ENCODE assay signal across 8 cellular contexts in the genomic region with DNA sequence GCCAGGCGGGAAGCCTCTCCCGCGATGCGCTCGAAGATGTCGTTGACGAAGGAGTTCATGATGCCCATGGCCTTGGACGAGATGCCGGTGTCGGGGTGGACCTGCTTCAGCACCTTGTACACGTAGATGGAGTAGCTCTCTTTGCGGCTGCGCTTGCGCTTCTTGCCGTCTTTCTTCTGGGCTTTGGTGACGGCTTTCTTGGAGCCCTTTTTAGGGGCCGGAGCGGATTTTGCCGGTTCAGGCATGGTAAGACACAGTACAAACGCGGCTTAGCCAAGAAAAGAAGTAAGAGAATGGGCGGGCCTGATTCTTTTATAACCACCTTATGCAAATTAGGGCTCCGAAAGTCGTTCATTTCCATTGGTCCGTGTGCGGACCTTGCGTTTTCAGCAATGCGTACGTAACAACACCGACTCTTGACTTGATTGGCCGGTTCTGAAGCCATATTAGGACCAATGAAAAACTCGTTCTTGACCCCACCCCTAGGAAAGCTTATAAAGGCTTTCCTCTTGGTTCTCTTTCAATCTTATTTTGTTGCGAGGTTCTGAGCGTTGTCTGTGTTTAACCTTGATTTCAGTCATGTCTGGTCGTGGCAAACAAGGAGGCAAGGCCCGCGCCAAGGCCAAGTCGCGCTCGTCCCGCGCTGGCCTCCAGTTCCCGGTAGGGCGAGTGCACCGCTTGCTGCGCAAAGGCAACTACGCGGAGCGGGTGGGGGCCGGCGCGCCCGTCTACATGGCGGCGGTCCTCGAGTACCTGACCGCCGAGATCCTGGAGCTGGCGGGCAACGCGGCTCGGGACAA. TPM values are rescaled to one million over a fixed set of nuclear protein-coding genes. Genes with fewer than 3 reads are reported as not detected.
DNase-seq lines count a peak whose midpoint lies in the region; ATAC-seq, FAIRE-seq and TF ChIP-seq lines count a peak whose summit lies in the region.

No MANE protein-coding gene starts in this region.

- BruUV-seq in HepG2 (replicated peaks; lab: Mats Ljungman, UMichigan), result TSS peak; percentile 95

- no peaks in the 10 kb centered on the region for H3K36me3 ChIP-seq in HepG2 (replicated peaks in 1 of 2; ENCODE audit: control insufficient read depth in 1 of 2, insufficient read depth in 2 of 2, low read length in 2 of 2)

- intact Hi-C loops in HepG2 (cut with micrococcal nuclease; ENCODE audit: unreplicated experiment), result no loop called here

- peak overlapping the region; percentile 95 for H3K27ac ChIP-seq in HepG2 (ENCODE audit: extremely low read length, insufficient read depth, low read length)

- H3K4me3 ChIP-seq in HepG2 (replicated peaks in 1 of 3; ENCODE audit: insufficient read depth in 1 of 3, low read depth in 2 of 3, low read length in 3 of 3), result peak overlapping the region; percentile 64 to 76 (median 68); a peak in 5 of 6 replicates

- H3K4me3 Mint-ChIP-seq in activated CD4-positive, alpha-beta T cell treated with anti-CD3 and anti-CD28 coated beads, Interleukin-2, amount 10 ng/mL, durations not matched to agents 7 days and 5 days, result no peak overlapping the region

- no peak overlapping the region for H3K27ac Mint-ChIP-seq in activated CD4-positive, alpha-beta T cell treated with anti-CD3 and anti-CD28 coated beads, Interleukin-2, amount 10 ng/mL, durations not matched to agents 7 days and 5 days

- H3K4me1 Mint-ChIP-seq in activated CD4-positive, alpha-beta T cell treated with anti-CD3 and anti-CD28 coated beads, Interleukin-2, amount 10 ng/mL, durations not matched to agents 7 days and 5 days, result peaks cover 17% of the 10 kb centered on the region

- peak; percentile 53 for ATAC-seq in GM19372 (IDR thresholded peaks at IDR 0.05; ENCODE audit: low read depth, unreplicated experiment)
- ATAC-seq in HG03520 (IDR thresholded peaks at IDR 0.05; ENCODE audit: unreplicated experiment), result peak; percentile 50
- peak; percentile 70 for ATAC-seq in HepG2

- no peaks in the 10 kb centered on the region for H3K9me3 Mint-ChIP-seq in activated CD4-positive, alpha-beta T cell treated with anti-CD3 and anti-CD28 coated beads, Interleukin-2, amount 10 ng/mL, durations not matched to agents 7 days and 5 days

- H3K79me2 ChIP-seq in HepG2 (ENCODE audit: insufficient read depth, low read length), result peaks cover 3% of the 10 kb centered on the region

- H3K4me2 ChIP-seq in HepG2 (ENCODE audit: low read depth, low read length), result peak overlapping the region; percentile 98

- H3K4me1 ChIP-seq in HepG2 (ENCODE audit: insufficient read depth, low read length), result peaks cover 45% of the 10 kb centered on the region

- H3K9me3 ChIP-seq in HepG2 (ENCODE audit: low read length), result no peaks in the 10 kb centered on the region

- no peak for TF ChIP-seq CTCF in HepG2 (CRISPR knock-in tag; IDR thresholded peaks at IDR 0.05)

- H3K27me3 Mint-ChIP-seq in activated CD4-positive, alpha-beta T cell treated with anti-CD3 and anti-CD28 coated beads, Interleukin-2, amount 10 ng/mL, durations not matched to agents 7 days and 5 days, result no peaks in the 10 kb centered on the region

- DNase-seq in C1 segment of cervical spinal cord (lab: John Stamatoyannopoulos, UW), result peak; percentile 61 to 99 (median 88)
- peak; percentile 100 for DNase-seq in NCI-H526 treated with DMSO at 0.1 percent for 48 hours (lab: John Stamatoyannopoulos, UW)
- peak; percentile 94 for DNase-seq in activated CD4-positive, alpha-beta T cell treated with anti-CD3 and anti-CD28 coated beads, Interleukin-2, amount 10 ng/mL, durations not matched to agents 7 days and 5 days
- peak; percentile 99 for DNase-seq in dermis microvascular lymphatic vessel endothelial cell (ENCODE audit: low read depth in 2 of 2)
- peak; percentile 99 for DNase-seq in HepG2 (ENCODE audit: low spot score)
- peak; percentile 84 to 85 for DNase-seq in stimulated activated CD4-positive, alpha-beta T cell treated with anti-CD3 and anti-CD28 coated beads, Interleukin-2, amount 100 ng/mL, for 48 hours

- TF ChIP-seq POLR2A in HepG2 (IDR thresholded peaks at IDR 0.05; ENCODE audit: insufficient read depth in 1 of 2, low read depth in 2 of 2, low read length in 2 of 2), result peak; percentile 81 to 95

- CTCF ChIA-PET in activated CD4-positive, alpha-beta T cell treated with anti-CD3 and anti-CD28 coated beads, Interleukin-2, amount 10 ng/mL, durations not matched to agents 7 days and 5 days (lab: Charles Lee), result interaction anchor here (1.2 to 1.6 kb wide), 3 partner anchors 9 to 37 kb away, joined by 4 to 6 read pairs (median 6); no protein-coding TSS in a partner anchor
- CTCF ChIA-PET in HepG2 (lab: Yijun Ruan, JAX; ENCODE audit: low intra/inter-chr PET ratio, low total read pairs), result no interaction called here

- POLR2A ChIA-PET in activated CD4-positive, alpha-beta T cell treated with anti-CD3 and anti-CD28 coated beads, Interleukin-2, amount 10 ng/mL, durations not matched to agents 7 days and 5 days (lab: Charles Lee), result interaction anchor here (0.5 to 4.2 kb wide), 17 partner anchors 13 to 681 kb away, joined by 3 to 31 read pairs (median 4); a partner anchor contains a TSS
- POLR2A ChIA-PET in HepG2 (lab: Yijun Ruan, JAX), result interaction anchor here (1.0 to 5.4 kb wide), 20 partner anchors 9 to 300 kb away, joined by 3 to 74 read pairs (median 8); a partner anchor contains a TSS

- WGBS in HepG2 (ENCODE audit: low lambda C conversion rate), result under 1% methylated on average over 27 of the region's 62 CpGs

- in situ Hi-C loops in HepG2 (cut with HindIII; ENCODE audit: extremely low pct_ligation_motif_present, low pct_unique_long_range_greater_than_20kb), result no loop called here

- H3K36me3 Mint-ChIP-seq in activated CD4-positive, alpha-beta T cell treated with anti-CD3 and anti-CD28 coated beads, Interleukin-2, amount 10 ng/mL, durations not matched to agents 7 days and 5 days (ENCODE audit: low read depth), result no peaks in the 10 kb centered on the region

- no peaks in the 10 kb centered on the region; a peak in 1 of 5 replicates for H3K27me3 ChIP-seq in HepG2 (ENCODE audit: control insufficient read depth in 1 of 2, insufficient read depth in 2 of 2, low read length in 2 of 2)

- no peak for TF ChIP-seq RAD21 in HepG2 (CRISPR knock-in tag; IDR thresholded peaks at IDR 0.05)

- no peaks in the 10 kb centered on the region for H4K20me1 ChIP-seq in HepG2 (ENCODE audit: insufficient read depth, low read length)

- no peak for TF ChIP-seq EP300 in HepG2 (IDR thresholded peaks at IDR 0.05; ENCODE audit: low read depth in 2 of 2, low read length in 2 of 2)
- 0 out of 2 replicates have a peak, but pooled peaks have one; percentile 7 for TF ChIP-seq EP300 in HepG2 (CRISPR knock-in tag; IDR thresholded peaks at IDR 0.05; ENCODE audit: borderline replicate concordance)

- peak overlapping the region; percentile 87 for H3K9ac ChIP-seq in HepG2 (ENCODE audit: insufficient read depth, low read depth, low read length)

- H2AFZ ChIP-seq in HepG2 (ENCODE audit: low read length), result no peak overlapping the region

- peak; percentile 96 for FAIRE-seq in HepG2 (lab: Jason Lieb, UNC)

RNA-seq across cellular contexts. Expression of a gene that starts 12.8 kb away (rescaled TPM):
- 10 to 100 TPM; 20.3 to 20.6 TPM for total RNA-seq in activated CD4-positive, alpha-beta T cell treated with anti-CD3 and anti-CD28 coated beads, Interleukin-2, amount 10 ng/mL, durations not matched to agents 7 days and 5 days
- total RNA-seq in dermis microvascular lymphatic vessel endothelial cell (6.0 and 8.1 TPM in 2 replicates), HepG2 (2016; rRNA removed; fragmentation: Illumina TruSeq; extraction: Trizol) (3.1 and 4.2 TPM in 2 replicates)
- total RNA-seq in HepG2 (2016; cell fraction: cytosol; rRNA removed; fragmentation: Illumina TruSeq; extraction: Trizol; ENCODE audit: low read depth), result 2.1 and 2.4 TPM in 2 replicates
- 3.6 and 3.9 TPM in 2 replicates for total RNA-seq in HepG2 (2016; cell fraction: insoluble cytoplasmic fraction; rRNA removed; fragmentation: Illumina TruSeq; extraction: Trizol)
- total RNA-seq in HepG2 (2016; cell fraction: membrane; rRNA removed; fragmentation: Illumina TruSeq; extraction: Trizol), result 2.0 and 2.7 TPM in 2 replicates
- 3.2 and 3.5 TPM in 2 replicates for total RNA-seq in HepG2 (2016; cell fraction: nucleus; rRNA removed; fragmentation: Illumina TruSeq; extraction: Trizol)
- polyA plus RNA-seq in HepG2 (2011; rRNA removed), result 2.9 and 3.2 TPM in 2 replicates
- 2.9 and 4.8 TPM in 2 replicates for polyA plus RNA-seq in HepG2 (2011; cell fraction: cytosol; rRNA removed)
- 8.1 and 8.9 TPM in 2 replicates for polyA plus RNA-seq in HepG2 (2011; cell fraction: nucleus; rRNA removed)
- polyA plus RNA-seq in HepG2 (2012), result 2.5 and 2.8 TPM in 2 replicates
- polyA plus RNA-seq in HepG2 (2016; cell fraction: cytosol; fragmentation: Illumina TruSeq; extraction: Trizol; ENCODE audit: low read depth), result 2.0 and 2.6 TPM in 2 replicates
- 3.3 and 5.4 TPM in 2 replicates for polyA plus RNA-seq in HepG2 (2016; cell fraction: insoluble cytoplasmic fraction; fragmentation: Illumina TruSeq; extraction: Trizol; ENCODE audit: low read depth)
- 2.5 and 2.8 TPM in 2 replicates for polyA plus RNA-seq in HepG2 (2016; cell fraction: membrane; fragmentation: Illumina TruSeq; extraction: Trizol; ENCODE audit: low read depth)
- 4.8 TPM in 2 replicates for polyA plus RNA-seq in HepG2 (2016; cell fraction: nucleus; fragmentation: Illumina TruSeq; extraction: Trizol; ENCODE audit: insufficient read depth, low read depth)
- polyA minus RNA-seq in HepG2 (2011; rRNA and poly(A)+ RNA removed; ENCODE audit: low replicate concordance), result 1.4 and 3.8 TPM in 2 replicates
- 0.79 TPM in 1 of 2 replicates, not detected in the other for polyA minus RNA-seq in HepG2 (2011; cell fraction: cytosol; rRNA and poly(A)+ RNA removed)
- polyA minus RNA-seq in HepG2 (2011; cell fraction: nucleus; rRNA and poly(A)+ RNA removed), result 1.4 and 1.9 TPM in 2 replicates

RNA-seq across cellular contexts. Expression of a gene that starts 31.0 kb away (rescaled TPM):
- 1 to 10 TPM; 7.5 to 7.7 TPM for total RNA-seq in activated CD4-positive, alpha-beta T cell treated with anti-CD3 and anti-CD28 coated beads, Interleukin-2, amount 10 ng/mL, durations not matched to agents 7 days and 5 days
- total RNA-seq in dermis microvascular lymphatic vessel endothelial cell (1.3 and 3.5 TPM in 2 replicates), HepG2 (2016; rRNA removed; fragmentation: Illumina TruSeq; extraction: Trizol) (0.45 and 0.84 TPM in 2 replicates)
- total RNA-seq in HepG2 (2016; cell fraction: cytosol; rRNA removed; fragmentation: Illumina TruSeq; extraction: Trizol; ENCODE audit: low read depth), result 0.10 and 0.18 TPM in 2 replicates
- 0.55 and 0.89 TPM in 2 replicates for total RNA-seq in HepG2 (2016; cell fraction: insoluble cytoplasmic fraction; rRNA removed; fragmentation: Illumina TruSeq; extraction: Trizol)
- total RNA-seq in HepG2 (2016; cell fraction: membrane; rRNA removed; fragmentation: Illumina TruSeq; extraction: Trizol), result 0.22 and 0.34 TPM in 2 replicates
- 0.84 and 1.3 TPM in 2 replicates for total RNA-seq in HepG2 (2016; cell fraction: nucleus; rRNA removed; fragmentation: Illumina TruSeq; extraction: Trizol)
- 1.9 and 3.3 TPM in 2 replicates for polyA plus RNA-seq in HepG2 (2011; rRNA removed)
- 2.0 and 3.0 TPM in 2 replicates for polyA plus RNA-seq in HepG2 (2011; cell fraction: cytosol; rRNA removed)
- 3.7 and 5.5 TPM in 2 replicates for polyA plus RNA-seq in HepG2 (2011; cell fraction: nucleus; rRNA removed)
- 1.8 and 4.2 TPM in 2 replicates for polyA plus RNA-seq in HepG2 (2012)
- 0.05 and 0.08 TPM in 2 replicates for polyA plus RNA-seq in HepG2 (2016; cell fraction: cytosol; fragmentation: Illumina TruSeq; extraction: Trizol; ENCODE audit: low read depth)
- polyA plus RNA-seq in HepG2 (2016; cell fraction: insoluble cytoplasmic fraction; fragmentation: Illumina TruSeq; extraction: Trizol; ENCODE audit: low read depth), result 0.45 and 0.50 TPM in 2 replicates
- polyA plus RNA-seq in HepG2 (2016; cell fraction: membrane; fragmentation: Illumina TruSeq; extraction: Trizol; ENCODE audit: low read depth), result 0.13 and 0.18 TPM in 2 replicates
- polyA plus RNA-seq in HepG2 (2016; cell fraction: nucleus; fragmentation: Illumina TruSeq; extraction: Trizol; ENCODE audit: insufficient read depth, low read depth), result 1.7 and 2.1 TPM in 2 replicates
- 0.19 and 5.4 TPM in 2 replicates for polyA minus RNA-seq in HepG2 (2011; rRNA and poly(A)+ RNA removed; ENCODE audit: low replicate concordance)
- polyA minus RNA-seq in HepG2 (2011; cell fraction: cytosol; rRNA and poly(A)+ RNA removed), result 1.5 and 1.9 TPM in 2 replicates
- polyA minus RNA-seq in HepG2 (2011; cell fraction: nucleus; rRNA and poly(A)+ RNA removed), result 2.1 and 2.9 TPM in 2 replicates

RNA-seq across cellular contexts. Expression of a gene that starts 41.0 kb away (rescaled TPM):
- 100 to 1,000 TPM in 1 of 2 experiments, 10 to 100 TPM in 1; 90.2 to 101 TPM for total RNA-seq in activated CD4-positive, alpha-beta T cell treated with anti-CD3 and anti-CD28 coated beads, Interleukin-2, amount 10 ng/mL, durations not matched to agents 7 days and 5 days
- total RNA-seq in dermis microvascular lymphatic vessel endothelial cell, result 8.7 and 12.5 TPM in 2 replicates
- 14.8 and 24.6 TPM in 2 replicates for total RNA-seq in HepG2 (2016; rRNA removed; fragmentation: Illumina TruSeq; extraction: Trizol)
- 3.4 and 4.9 TPM in 2 replicates for total RNA-seq in HepG2 (2016; cell fraction: cytosol; rRNA removed; fragmentation: Illumina TruSeq; extraction: Trizol; ENCODE audit: low read depth)
- total RNA-seq in HepG2 (2016; cell fraction: insoluble cytoplasmic fraction; rRNA removed; fragmentation: Illumina TruSeq; extraction: Trizol), result 11.6 and 24.9 TPM in 2 replicates
- total RNA-seq in HepG2 (2016; cell fraction: membrane; rRNA removed; fragmentation: Illumina TruSeq; extraction: Trizol), result 10.3 and 11.6 TPM in 2 replicates
- 11.4 and 16.3 TPM in 2 replicates for total RNA-seq in HepG2 (2016; cell fraction: nucleus; rRNA removed; fragmentation: Illumina TruSeq; extraction: Trizol)
- 13.8 and 14.6 TPM in 2 replicates for polyA plus RNA-seq in HepG2 (2011; rRNA removed)
- 9.1 and 10.1 TPM in 2 replicates for polyA plus RNA-seq in HepG2 (2011; cell fraction: cytosol; rRNA removed)
- 10.6 and 12.6 TPM in 2 replicates for polyA plus RNA-seq in HepG2 (2011; cell fraction: nucleus; rRNA removed)
- 36.2 and 39.4 TPM in 2 replicates for polyA plus RNA-seq in HepG2 (2012)
- polyA plus RNA-seq in HepG2 (2016; cell fraction: cytosol; fragmentation: Illumina TruSeq; extraction: Trizol; ENCODE audit: low read depth), result 11.3 and 13.8 TPM in 2 replicates
- 37.5 and 53.9 TPM in 2 replicates for polyA plus RNA-seq in HepG2 (2016; cell fraction: insoluble cytoplasmic fraction; fragmentation: Illumina TruSeq; extraction: Trizol; ENCODE audit: low read depth)
- polyA plus RNA-seq in HepG2 (2016; cell fraction: membrane; fragmentation: Illumina TruSeq; extraction: Trizol; ENCODE audit: low read depth), result 17.3 and 22.1 TPM in 2 replicates
- 28.9 and 31.3 TPM in 2 replicates for polyA plus RNA-seq in HepG2 (2016; cell fraction: nucleus; fragmentation: Illumina TruSeq; extraction: Trizol; ENCODE audit: insufficient read depth, low read depth)
- polyA minus RNA-seq in HepG2 (2011; rRNA and poly(A)+ RNA removed; ENCODE audit: low replicate concordance), result 14.9 and 44.2 TPM in 2 replicates
- 14.8 and 15.7 TPM in 2 replicates for polyA minus RNA-seq in HepG2 (2011; cell fraction: cytosol; rRNA and poly(A)+ RNA removed)
- 12.9 and 16.2 TPM in 2 replicates for polyA minus RNA-seq in HepG2 (2011; cell fraction: nucleus; rRNA and poly(A)+ RNA removed)

RNA-seq across cellular contexts. Expression of a gene that starts 50.1 kb away (rescaled TPM):
- 1 to 10 TPM; 2.1 to 2.8 TPM for total RNA-seq in activated CD4-positive, alpha-beta T cell treated with anti-CD3 and anti-CD28 coated beads, Interleukin-2, amount 10 ng/mL, durations not matched to agents 7 days and 5 days
- total RNA-seq in dermis microvascular lymphatic vessel endothelial cell, result 0.25 and 0.64 TPM in 2 replicates
- total RNA-seq in HepG2 (2016; rRNA removed; fragmentation: Illumina TruSeq; extraction: Trizol), result 0.27 and 0.49 TPM in 2 replicates
- total RNA-seq in HepG2 (2016; cell fraction: cytosol; rRNA removed; fragmentation: Illumina TruSeq; extraction: Trizol; ENCODE audit: low read depth), result not detected in 2 replicates
- total RNA-seq in HepG2 (2016; cell fraction: insoluble cytoplasmic fraction; rRNA removed; fragmentation: Illumina TruSeq; extraction: Trizol), result 0.48 and 0.61 TPM in 2 replicates
- 0.09 and 0.28 TPM in 2 replicates for total RNA-seq in HepG2 (2016; cell fraction: membrane; rRNA removed; fragmentation: Illumina TruSeq; extraction: Trizol)
- 0.65 and 0.72 TPM in 2 replicates for total RNA-seq in HepG2 (2016; cell fraction: nucleus; rRNA removed; fragmentation: Illumina TruSeq; extraction: Trizol)
- polyA plus RNA-seq in HepG2 (2011; rRNA removed), result 2.8 and 4.0 TPM in 2 replicates
- 1.5 and 2.7 TPM in 2 replicates for polyA plus RNA-seq in HepG2 (2011; cell fraction: cytosol; rRNA removed)
- 10.8 and 17.5 TPM in 2 replicates for polyA plus RNA-seq in HepG2 (2011; cell fraction: nucleus; rRNA removed)
- 2.8 and 4.1 TPM in 2 replicates for polyA plus RNA-seq in HepG2 (2012)
- polyA plus RNA-seq in HepG2 (2016; cell fraction: cytosol; fragmentation: Illumina TruSeq; extraction: Trizol; ENCODE audit: low read depth), result 0.11 TPM in 1 of 2 replicates, not detected in the other
- polyA plus RNA-seq in HepG2 (2016; cell fraction: insoluble cytoplasmic fraction; fragmentation: Illumina TruSeq; extraction: Trizol; ENCODE audit: low read depth), result 0.31 and 0.47 TPM in 2 replicates
- polyA plus RNA-seq in HepG2 (2016; cell fraction: membrane; fragmentation: Illumina TruSeq; extraction: Trizol; ENCODE audit: low read depth), result 0.16 TPM in 1 of 2 replicates, not detected in the other
- 1.5 and 2.0 TPM in 2 replicates for polyA plus RNA-seq in HepG2 (2016; cell fraction: nucleus; fragmentation: Illumina TruSeq; extraction: Trizol; ENCODE audit: insufficient read depth, low read depth)
- polyA minus RNA-seq in HepG2 (2011; rRNA and poly(A)+ RNA removed; ENCODE audit: low replicate concordance), result 4.0 and 9.4 TPM in 2 replicates
- 0.89 and 1.3 TPM in 2 replicates for polyA minus RNA-seq in HepG2 (2011; cell fraction: cytosol; rRNA and poly(A)+ RNA removed)
- 5.4 and 10.2 TPM in 2 replicates for polyA minus RNA-seq in HepG2 (2011; cell fraction: nucleus; rRNA and poly(A)+ RNA removed)

Comparison
In these comparisons a context has a peak if more than half of its experiments do, and no peak if none do; other contexts are left out.
1. Peak in every context shown above with its lines: DNase-seq, ATAC-seq, H3K4me3 ChIP-seq and H3K27ac ChIP-seq.